In genomic region chr2:168457177-168457905, GRCh38 we compare ENCODE assay signal across 8 cellular contexts. TPM values are rescaled to one million over a fixed set of nuclear protein-coding genes. Genes with fewer than 3 reads are reported as not detected.
DNase-seq lines count a peak whose midpoint lies in the region; ATAC-seq and TF ChIP-seq lines count a peak whose summit lies in the region.

No MANE protein-coding gene starts in this region.

- peak overlapping the region; percentile 74 to 94 (median 86) for H3K4me3 ChIP-seq in thyroid gland (replicated peaks in 1 of 3)

- no peak for TF ChIP-seq POLR2A in thyroid gland (IDR thresholded peaks at IDR 0.05)

- peak; percentile 1 for ATAC-seq in HG03066 (IDR thresholded peaks at IDR 0.05; ENCODE audit: low read depth, unreplicated experiment)
- ATAC-seq in activated naive CD8-positive, alpha-beta T cell treated with anti-CD3 and anti-CD28 coated beads, Interleukin-2, amount 10 ng/mL, durations not matched to agents 7 days and 5 days (ENCODE audit: low read depth): no peak

- H3K27ac Mint-ChIP-seq in activated naive CD8-positive, alpha-beta T cell treated with anti-CD3 and anti-CD28 coated beads, Interleukin-2, amount 10 ng/mL, durations not matched to agents 7 days and 5 days: peak overlapping the region; percentile 65

- no peak overlapping the region for H3K4me3 Mint-ChIP-seq in activated naive CD8-positive, alpha-beta T cell treated with anti-CD3 and anti-CD28 coated beads, Interleukin-2, amount 10 ng/mL, durations not matched to agents 7 days and 5 days

- no peaks in the 10 kb centered on the region for H3K9me3 Mint-ChIP-seq in activated naive CD8-positive, alpha-beta T cell treated with anti-CD3 and anti-CD28 coated beads, Interleukin-2, amount 10 ng/mL, durations not matched to agents 7 days and 5 days

- H3K27ac ChIP-seq in thyroid gland: peak overlapping the region in 2 of 3 donors; percentile 75 to 79

- intact Hi-C loops in thyroid gland (cut with DNase I): loop anchor here (10.0 kb wide), 1 partner anchor 247 kb away; no protein-coding TSS in a partner anchor

- TF ChIP-seq CTCF in thyroid gland (IDR thresholded peaks at IDR 0.05): no peak

- peaks cover 0 to 12% of the 10 kb centered on the region in 2 donors for H3K4me1 ChIP-seq in thyroid gland

- peaks cover 34% of the 10 kb centered on the region for H3K4me1 Mint-ChIP-seq in activated naive CD8-positive, alpha-beta T cell treated with anti-CD3 and anti-CD28 coated beads, Interleukin-2, amount 10 ng/mL, durations not matched to agents 7 days and 5 days

- POLR2A ChIA-PET in activated naive CD8-positive, alpha-beta T cell treated with anti-CD3 and anti-CD28 coated beads, Interleukin-2, amount 10 ng/mL, durations not matched to agents 7 days and 5 days (lab: Charles Lee): interaction anchor here (0.9 kb wide), 1 partner anchor 33 kb away, joined by 4 read pairs; no protein-coding TSS in a partner anchor

- H3K36me3 ChIP-seq in thyroid gland: no peaks in the 10 kb centered on the region

- H3K27me3 ChIP-seq in thyroid gland: no peaks in the 10 kb centered on the region

- 18% methylated on average over 19 of the region's 19 CpGs for WGBS in thyroid gland, 2 donors

- H3K27me3 Mint-ChIP-seq in activated naive CD8-positive, alpha-beta T cell treated with anti-CD3 and anti-CD28 coated beads, Interleukin-2, amount 10 ng/mL, durations not matched to agents 7 days and 5 days: no peaks in the 10 kb centered on the region

- H3K9me3 ChIP-seq in thyroid gland: no peaks in the 10 kb centered on the region

- DNase-seq in DMS 273 (lab: John Stamatoyannopoulos, UW; ENCODE audit: unreplicated experiment) (peak; percentile 34), DMS 273 treated with DMSO at 0.1 percent for 48 hours (lab: John Stamatoyannopoulos, UW) (no peak), kidney tubule cell (ENCODE audit: low spot score) (peak; percentile 24), thyroid gland (no peak), NCI-H1105 (lab: John Stamatoyannopoulos, UW) (no peak)
- DNase-seq in activated naive CD8-positive, alpha-beta T cell treated with anti-CD3 and anti-CD28 coated beads, Interleukin-2, amount 10 ng/mL, durations not matched to agents 7 days and 5 days: no peak
- DNase-seq in stimulated activated CD8-positive, alpha-beta memory T cell treated with anti-CD3 and anti-CD28 coated beads, Interleukin-4, amount 100 ng/mL, for 48 hours: no peak

- H3K36me3 Mint-ChIP-seq in activated naive CD8-positive, alpha-beta T cell treated with anti-CD3 and anti-CD28 coated beads, Interleukin-2, amount 10 ng/mL, durations not matched to agents 7 days and 5 days: peaks cover 15% of the 10 kb centered on the region

RNA-seq across cellular contexts. Expression of gene CERS6, which starts 1.3 kb away (rescaled TPM):
- total RNA-seq in activated naive CD8-positive, alpha-beta T cell treated with anti-CD3 and anti-CD28 coated beads, Interleukin-2, amount 10 ng/mL, durations not matched to agents 7 days and 5 days: 10 to 100 TPM; 11.9 to 12.2 TPM
- 10 to 100 TPM; 35.7 to 60.6 (median 39.2) TPM for total RNA-seq in thyroid gland

Comparison
In these comparisons a context has a peak if more than half of its experiments do, and no peak if none do; other contexts are left out.
1. DNase-seq: peak in DMS 273 (single experiment) and kidney tubule cell (single experiment); none in DMS 273 treated with DMSO at 0.1 percent for 48 hours (single experiment), activated naive CD8-positive, alpha-beta T cell treated with anti-CD3 and anti-CD28 coated beads, Interleukin-2, amount 10 ng/mL, durations not matched to agents 7 days and 5 days (single experiment), thyroid gland (0 of 2), stimulated activated CD8-positive, alpha-beta memory T cell treated with anti-CD3 and anti-CD28 coated beads, Interleukin-4, amount 100 ng/mL, for 48 hours (single experiment) and NCI-H1105 (single experiment).